Comparison of ENCODE assay signal across 8 cellular contexts in the genomic region with DNA sequence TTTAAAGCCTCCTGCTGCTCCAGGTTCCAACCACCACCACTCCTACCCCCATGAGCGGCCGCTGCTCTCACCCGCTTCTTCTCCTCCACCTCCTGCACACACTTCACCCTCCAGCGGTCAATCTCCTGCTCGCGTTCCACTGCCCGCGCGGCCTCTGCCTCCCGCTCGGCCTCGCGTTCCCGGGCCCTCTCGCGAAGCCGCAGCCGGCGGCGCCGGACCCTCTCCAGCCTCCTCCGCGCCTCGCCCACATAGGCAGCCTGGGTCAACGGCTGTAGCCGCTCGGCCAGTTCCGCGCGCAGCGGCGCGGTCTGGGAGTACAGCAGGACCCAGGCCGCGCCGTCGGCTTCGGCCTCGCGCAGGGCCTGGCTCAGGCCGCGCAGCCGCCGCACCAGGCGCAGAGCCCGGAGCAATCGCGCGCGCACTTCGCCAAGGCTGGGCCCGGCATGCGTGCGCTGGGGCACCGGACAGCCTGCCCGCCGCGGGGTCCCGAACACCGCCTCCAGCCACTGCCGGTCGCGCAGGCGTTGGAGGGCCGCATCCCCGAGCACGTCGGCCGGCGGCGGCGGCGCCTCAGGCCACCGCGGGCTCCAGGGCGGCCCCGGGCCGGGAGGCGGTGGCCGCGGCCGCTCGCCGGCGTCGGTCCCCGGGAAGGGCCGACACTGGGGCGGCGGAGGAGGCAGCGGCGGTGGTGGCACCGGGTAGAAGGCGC. TPM values are rescaled to one million over a fixed set of nuclear protein-coding genes. Genes with fewer than 3 reads are reported as not detected.
A peak's percentile ranks its signal among the peaks of the same experiment; 100 is the strongest.
DNase-seq lines count a peak whose midpoint lies in the region; ATAC-seq and TF ChIP-seq lines count a peak whose summit lies in the region.

No MANE protein-coding gene starts in this region.

- WGBS in adipose tissue, 3 donors, result 0% methylated on average over 78 to 94 of the region's 94 CpGs

- no peaks in the 10 kb centered on the region for H4K20me1 ChIP-seq in OCI-LY1 (ENCODE audit: insufficient read depth, low read length)

- H3K27me3 ChIP-seq in ACC112 (ENCODE audit: insufficient read depth, low read length) (no peaks in the 10 kb centered on the region), OCI-LY1 (ENCODE audit: insufficient read depth, low read length) (no peaks in the 10 kb centered on the region)

- no peaks in the 10 kb centered on the region for H3K9me3 ChIP-seq in OCI-LY1 (ENCODE audit: low read length)

- peak overlapping the region; percentile 89 for H3K4me2 ChIP-seq in OCI-LY1 (ENCODE audit: low read length)

- H3K79me2 ChIP-seq in ACC112 (ENCODE audit: control insufficient read depth, insufficient read depth, low read length, unreplicated experiment) (peaks cover 36% of the 10 kb centered on the region), OCI-LY1 (ENCODE audit: insufficient read depth, low read length) (peaks cover 8% of the 10 kb centered on the region)

- peak overlapping the region; percentile 75 for H3K9ac ChIP-seq in OCI-LY1 (ENCODE audit: low read length)

- peaks cover 14% of the 10 kb centered on the region; the same call in 1 of the 2 replicates for H3K36me3 ChIP-seq in ACC112 (ENCODE audit: insufficient read depth, low read length)
- peaks cover 25% of the 10 kb centered on the region for H3K36me3 ChIP-seq in OCI-LY1 (ENCODE audit: insufficient read depth, low read length)

- H3F3A ChIP-seq in OCI-LY1 (ENCODE audit: insufficient read depth, low read length), result no peaks in the 10 kb centered on the region

- no peaks in the 10 kb centered on the region for H3K4me1 ChIP-seq in ACC112 (ENCODE audit: control insufficient read depth, insufficient read depth, low read length, unreplicated experiment)
- H3K4me1 ChIP-seq in OCI-LY1 (ENCODE audit: insufficient read depth, low read length, severe bottlenecking), result peaks cover 22% of the 10 kb centered on the region

- H2AFZ ChIP-seq in ACC112 (ENCODE audit: low read length, unreplicated experiment) (peak overlapping the region; percentile 34), OCI-LY1 (ENCODE audit: low read length) (no peak overlapping the region)

- DNase-seq in left ventricle myocardium superior (peak; percentile 55), renal cortical epithelial cell (ENCODE audit: low read depth) (peak; percentile 15), H4 (ENCODE audit: low spot score) (no peak)

- H3K27ac ChIP-seq in ACC112 (ENCODE audit: low read depth, low read length), result peak overlapping the region; percentile 27; the same call in 1 of the 2 replicates
- peak overlapping the region; percentile 44 for H3K27ac ChIP-seq in OCI-LY1 (ENCODE audit: low read depth, low read length, poor library complexity, severe bottlenecking)
- peak overlapping the region; percentile 5 for H3K27ac ChIP-seq in adipose tissue (ENCODE audit: low read depth, low read length)

- ATAC-seq in GM18511 (IDR thresholded peaks at IDR 0.05; ENCODE audit: unreplicated experiment) (peak; percentile 50), HG02973 (IDR thresholded peaks at IDR 0.05; ENCODE audit: unreplicated experiment) (peak; percentile 40), left ventricle myocardium superior (peak; percentile 57)

- H3K4me3 ChIP-seq in ACC112 (ENCODE audit: low read depth, low read length) (peak overlapping the region; percentile 95), OCI-LY1 (ENCODE audit: low read depth, low read length, poor library complexity, severe bottlenecking) (peak overlapping the region; percentile 77)

- no peak for TF ChIP-seq CTCF in OCI-LY1 (IDR thresholded peaks at IDR 0.05; ENCODE audit: low read length)

- intact Hi-C loops in left ventricle myocardium superior (cut with micrococcal nuclease), result no loop called here

- no peaks in the 10 kb centered on the region for H3K9me2 ChIP-seq in OCI-LY1 (ENCODE audit: low read depth, low read length)

RNA-seq across cellular contexts. Expression of gene PDCD7, which starts 0.6 kb away (rescaled TPM):
- polyA plus RNA-seq in adipose tissue, result 10 to 100 TPM in 2 of 3 donors, 1 to 10 TPM in 1; 6.6 to 16.2 (median 13.9) TPM
- total RNA-seq in left ventricle myocardium superior, result 15.8 TPM
- 12.9 and 18.4 TPM in 2 replicates for total RNA-seq in renal cortical epithelial cell
- 12.8 and 13.7 TPM in 2 replicates for total RNA-seq in H4 (2014; rRNA removed; shearing (Covaris generic))

RNA-seq across cellular contexts. Expression of gene UBAP1L, which starts 18.0 kb away (rescaled TPM):
- polyA plus RNA-seq in adipose tissue, result 1 to 10 TPM; 1.3 to 2.2 (median 1.5) TPM
- total RNA-seq in left ventricle myocardium superior, result 1.3 TPM
- under 0.01 and 1.4 TPM in 2 replicates for total RNA-seq in renal cortical epithelial cell
- total RNA-seq in H4 (2014; rRNA removed; shearing (Covaris generic)), result 0.06 TPM in 1 of 2 replicates, not detected in the other

RNA-seq across cellular contexts. Expression of gene CLPX, which starts 52.1 kb away (rescaled TPM):
- polyA plus RNA-seq in adipose tissue, result 10 to 100 TPM in 2 of 3 donors, 1 to 10 TPM in 1; 9.0 to 19.9 (median 13.4) TPM
- 58.3 TPM for total RNA-seq in left ventricle myocardium superior
- 42.0 and 110 TPM in 2 replicates for total RNA-seq in renal cortical epithelial cell
- 17.5 and 22.8 TPM in 2 replicates for total RNA-seq in H4 (2014; rRNA removed; shearing (Covaris generic))

RNA-seq across cellular contexts. Expression of gene KBTBD13, which starts 56.4 kb away (rescaled TPM):
- polyA plus RNA-seq in adipose tissue, result under 1 TPM in 1 of 3 donors, not detected in 2; 0.03 TPM
- total RNA-seq in left ventricle myocardium superior, result 10.6 TPM
- not detected in 2 replicates for total RNA-seq in renal cortical epithelial cell
- total RNA-seq in H4 (2014; rRNA removed; shearing (Covaris generic)), result not detected in 2 replicates
